In genomic region chr17:39774043-39774442, GRCh38 we compare ENCODE assay signal across 20 cellular contexts. TPM values are rescaled to one million over a fixed set of nuclear protein-coding genes. Genes with fewer than 3 reads are reported as not detected.
A peak's percentile ranks its signal among the peaks of the same experiment; 100 is the strongest.
DNase-seq lines count a peak whose midpoint lies in the region; ATAC-seq and TF ChIP-seq lines count a peak whose summit lies in the region.
"Had no signal": no experiment of that assay in that cellular context is flagged by ENCODE, and none has a peak within 500 bp of the region (broad histone marks: within the 10 kb centered on the region; RNA-seq: fewer than 3 reads in every experiment).

No MANE protein-coding gene starts in this region.

- H3K9me3 Mint-ChIP-seq in stimulated activated naive CD8-positive, alpha-beta T cell treated with anti-CD3 and anti-CD28 coated beads, Interleukin-15, Interleukin-2, amounts not matched to agents 100 ng/mL and 50 ng/mL, for 24 hours, result no peaks in the 10 kb centered on the region
- no peaks in the 10 kb centered on the region for H3K9me3 Mint-ChIP-seq in activated CD4-positive, alpha-beta memory T cell treated with anti-CD3 and anti-CD28 coated beads, Interleukin-2, amount 10 ng/mL, durations not matched to agents 7 days and 5 days
- H3K9me3 Mint-ChIP-seq: GM23338 had no signal

- peak overlapping the region; percentile 9 to 75 (median 58) for H3K27ac ChIP-seq in transverse colon

- H3K36me3 Mint-ChIP-seq in stimulated activated naive CD8-positive, alpha-beta T cell treated with anti-CD3 and anti-CD28 coated beads, Interleukin-15, Interleukin-2, amounts not matched to agents 100 ng/mL and 50 ng/mL, for 24 hours (ENCODE audit: low read depth), result peaks cover 71% of the 10 kb centered on the region
- peaks cover 36% of the 10 kb centered on the region for H3K36me3 Mint-ChIP-seq in activated CD4-positive, alpha-beta memory T cell treated with anti-CD3 and anti-CD28 coated beads, Interleukin-2, amount 10 ng/mL, durations not matched to agents 7 days and 5 days (ENCODE audit: low read depth)

- no peaks in the 10 kb centered on the region for H3K27me3 Mint-ChIP-seq in stimulated activated naive CD8-positive, alpha-beta T cell treated with anti-CD3 and anti-CD28 coated beads, Interleukin-15, Interleukin-2, amounts not matched to agents 100 ng/mL and 50 ng/mL, for 24 hours
- no peaks in the 10 kb centered on the region for H3K27me3 Mint-ChIP-seq in activated CD4-positive, alpha-beta memory T cell treated with anti-CD3 and anti-CD28 coated beads, Interleukin-2, amount 10 ng/mL, durations not matched to agents 7 days and 5 days

- TF ChIP-seq POLR2A in transverse colon (IDR thresholded peaks at IDR 0.05), result no peak

- POLR2A ChIA-PET in activated CD4-positive, alpha-beta memory T cell treated with anti-CD3 and anti-CD28 coated beads, Interleukin-2, amount 10 ng/mL, durations not matched to agents 7 days and 5 days (lab: Charles Lee), result interaction anchor here (12.2 kb wide), 1 partner anchor 19 kb away, joined by 141 read pairs; no protein-coding TSS in a partner anchor

- no peak for TF ChIP-seq CTCF in transverse colon (IDR thresholded peaks at IDR 0.05)

- peaks cover 4% of the 10 kb centered on the region for H3K27me3 ChIP-seq in transverse colon

- H3K4me1 ChIP-seq in transverse colon, result no peaks in the 10 kb centered on the region

- no peak for ATAC-seq in stimulated activated naive CD8-positive, alpha-beta T cell treated with anti-CD3 and anti-CD28 coated beads, Interleukin-15, Interleukin-2, amounts not matched to agents 100 U/mL and 50 U/mL, for 24 hours
- ATAC-seq in esophagus mucosa, result peak; percentile 31
- ATAC-seq in GM18502 (IDR thresholded peaks at IDR 0.05; ENCODE audit: poor library complexity, unreplicated experiment), result no peak
- ATAC-seq: GM23338, PC-3 had no signal

- H3K27ac Mint-ChIP-seq in stimulated activated naive CD8-positive, alpha-beta T cell treated with anti-CD3 and anti-CD28 coated beads, Interleukin-15, Interleukin-2, amounts not matched to agents 100 ng/mL and 50 ng/mL, for 24 hours, result no peak overlapping the region
- H3K27ac Mint-ChIP-seq in activated CD4-positive, alpha-beta memory T cell treated with anti-CD3 and anti-CD28 coated beads, Interleukin-2, amount 10 ng/mL, durations not matched to agents 7 days and 5 days, result peak overlapping the region; percentile 85
- H3K27ac Mint-ChIP-seq: GM23338 had no signal

- no peak overlapping the region for H3K4me3 ChIP-seq in transverse colon
- H3K4me3 ChIP-seq: GM23338 had no signal

- no peaks in the 10 kb centered on the region for H3K36me3 ChIP-seq in transverse colon

- CTCF ChIA-PET in activated CD4-positive, alpha-beta memory T cell treated with anti-CD3 and anti-CD28 coated beads, Interleukin-2, amount 10 ng/mL, durations not matched to agents 7 days and 5 days (lab: Charles Lee), result no interaction called here

- H3K9me3 ChIP-seq in transverse colon, result no peaks in the 10 kb centered on the region

- in situ Hi-C loops in transverse colon (cut with MboI; ENCODE audit: low pct_ligation_motif_present in 1 of 4, low pct_unique_long_range_greater_than_20kb in 1 of 4, low sequenced_read_pairs in 3 of 4), result no loop called here

- intact Hi-C loops in transverse colon (cut with DNase I; ENCODE audit: low total_unique reads), result no loop called here

- 78 to 80% methylated on average over 4 of the region's 4 CpGs for WGBS in transverse colon (ENCODE audit: low coverage in 1 of 2), 2 donors

- H3K4me1 Mint-ChIP-seq in stimulated activated naive CD8-positive, alpha-beta T cell treated with anti-CD3 and anti-CD28 coated beads, Interleukin-15, Interleukin-2, amounts not matched to agents 100 ng/mL and 50 ng/mL, for 24 hours (ENCODE audit: low read depth), result peaks cover 100% of the 10 kb centered on the region
- H3K4me1 Mint-ChIP-seq in activated CD4-positive, alpha-beta memory T cell treated with anti-CD3 and anti-CD28 coated beads, Interleukin-2, amount 10 ng/mL, durations not matched to agents 7 days and 5 days, result peaks cover 92% of the 10 kb centered on the region

- no peak for TF ChIP-seq EP300 in transverse colon (IDR thresholded peaks at IDR 0.05; ENCODE audit: low read depth)

- H3K4me3 Mint-ChIP-seq in stimulated activated naive CD8-positive, alpha-beta T cell treated with anti-CD3 and anti-CD28 coated beads, Interleukin-15, Interleukin-2, amounts not matched to agents 100 ng/mL and 50 ng/mL, for 24 hours, result peak overlapping the region; percentile 63
- H3K4me3 Mint-ChIP-seq in activated CD4-positive, alpha-beta memory T cell treated with anti-CD3 and anti-CD28 coated beads, Interleukin-2, amount 10 ng/mL, durations not matched to agents 7 days and 5 days, result peak overlapping the region; percentile 34
- H3K4me3 Mint-ChIP-seq: GM23338 had no signal

- DNase-seq in stimulated activated naive CD8-positive, alpha-beta T cell treated with anti-CD3 and anti-CD28 coated beads, Interleukin-15, Interleukin-2, amounts not matched to agents 100 U/mL and 50 U/mL, for 24 hours, result no peak
- no peak for DNase-seq in activated CD4-positive, alpha-beta memory T cell treated with anti-CD3 and anti-CD28 coated beads, Interleukin-2, amount 10 ng/mL, durations not matched to agents 7 days and 5 days
- no peak for DNase-seq in transverse colon
- DNase-seq in HuH-7.5 (ENCODE audit: low spot score), result no peak
- DNase-seq in OCI-M1 (lab: John Stamatoyannopoulos, UW), result no peak
- DNase-seq: AML-193; amygdala; dermis blood vessel endothelial cell; foreskin melanocyte; NCI-H2171; PC-3; retina; stimulated activated CD4-positive, alpha-beta T cell treated with anti-CD3 and anti-CD28 coated beads, Interleukin-4, amount 100 ng/mL, for 1 hour; stimulated activated naive CD4-positive, alpha-beta T cell treated with Interleukin-2 at 50 U/mL for 16 hours had no signal

RNA-seq across cellular contexts. Expression of gene GRB7, which starts 36.3 kb away (rescaled TPM):
- total RNA-seq in activated CD4-positive, alpha-beta memory T cell treated with anti-CD3 and anti-CD28 coated beads, Interleukin-2, amount 10 ng/mL, durations not matched to agents 7 days and 5 days, result under 1 TPM; 0.30 to 0.40 TPM
- total RNA-seq in esophagus mucosa, result 45.3 TPM
- 10 to 100 TPM; 25.9 to 44.5 (median 32.3) TPM for total RNA-seq in transverse colon
- total RNA-seq: M059J, myocyte had no signal

RNA-seq across cellular contexts. Expression of gene MIEN1, which starts 43.7 kb away (rescaled TPM):
- total RNA-seq in activated CD4-positive, alpha-beta memory T cell treated with anti-CD3 and anti-CD28 coated beads, Interleukin-2, amount 10 ng/mL, durations not matched to agents 7 days and 5 days, result 10 to 100 TPM; 40.1 to 45.1 TPM
- 44.3 TPM for total RNA-seq in esophagus mucosa
- 100 to 1,000 TPM in 3 of 4 donors, 10 to 100 TPM in 1; 99.3 to 215 (median 109) TPM for total RNA-seq in transverse colon

Comparison
In these comparisons a context has a peak if more than half of its experiments do, and no peak if none do; other contexts are left out.
1. RNA of gene GRB7, which starts 36.3 kb away (total RNA-seq): 45.3 TPM in esophagus mucosa (single experiment) and 25.9 to 44.5 TPM in transverse colon; 0.30 to 0.40 TPM in activated CD4-positive, alpha-beta memory T cell treated with anti-CD3 and anti-CD28 coated beads, Interleukin-2, amount 10 ng/mL, durations not matched to agents 7 days and 5 days; every median in the first group is over 10 times any median in the second.